ENCODE assay signal across 8 cellular contexts in genomic region chr2:55268288-55268906, GRCh38. TPM values are rescaled to one million over a fixed set of nuclear protein-coding genes. Genes with fewer than 3 reads are reported as not detected.
DNase-seq lines count a peak whose midpoint lies in the region; ATAC-seq, FAIRE-seq and TF ChIP-seq lines count a peak whose summit lies in the region.

No MANE protein-coding gene starts in this region.

- in situ Hi-C loops in GM12878 (cut with MboI) = no loop called here

- peak overlapping the region; percentile 52 for H3K4me2 ChIP-seq in GM12878 (ENCODE audit: control insufficient read depth, insufficient read depth)

- POLR2A ChIA-PET in AG04450 (lab: Yijun Ruan, JAX) (no interaction called here), GM12878 (lab: Charles Lee) (interaction anchor here (0.5 kb wide), 1 partner anchor 27 kb away, joined by 4 read pairs; no protein-coding TSS in a partner anchor)

- no peak for FAIRE-seq in GM12878 (lab: Jason Lieb, UNC)

- SMC1A ChIA-PET in GM12878 (lab: Charles Lee; ENCODE audit: uncharacterized antibody, unreplicated experiment) = interaction anchor here (0.8 kb wide), 1 partner anchor 15 kb away, joined by 3 read pairs; no protein-coding TSS in a partner anchor

- peak overlapping the region; percentile 98 for H2AFZ ChIP-seq in GM12878 (ENCODE audit: control insufficient read depth, low read depth, low read length)

- TF ChIP-seq POLR2A in GM12878 (IDR thresholded peaks at IDR 0.05; ENCODE audit: low read depth, low read length) = no peak

- no peak for TF ChIP-seq CTCF in AG04450 (IDR thresholded peaks at IDR 0.05; ENCODE audit: low read depth, low read length)
- TF ChIP-seq CTCF in GM12878 (IDR thresholded peaks at IDR 0.05 in 2 of 3, conservative IDR thresholded peaks at IDR 0.05 in 1 of 3; ENCODE audit: control insufficient read depth in 2 of 3, extremely low read depth in 1 of 3, insufficient read depth in 1 of 3, low read depth in 3 of 3, low read length in 3 of 3) = no peak
- no peak for TF ChIP-seq CTCF in lower lobe of right lung (IDR thresholded peaks at IDR 0.05)

- TF ChIP-seq RAD21 in GM12878 (IDR thresholded peaks at IDR 0.05; ENCODE audit: insufficient read depth, low read depth, low read length) = no peak

- ATAC-seq in GM12878 = peak; percentile 17
- ATAC-seq in lower lobe of right lung = peak in 1 of 2 donors; percentile 4
- ATAC-seq in HG03571 (IDR thresholded peaks at IDR 0.05; ENCODE audit: unreplicated experiment) = no peak

- H3K9me3 ChIP-seq in AG04450 (ENCODE audit: control insufficient read depth, insufficient read depth, low read length) = no peaks in the 10 kb centered on the region
- H3K9me3 ChIP-seq in HUES48 (ENCODE audit: control insufficient read depth, insufficient read depth, low read length) = no peaks in the 10 kb centered on the region
- H3K9me3 ChIP-seq in GM12878 (replicated peaks; ENCODE audit: control insufficient read depth, insufficient read depth, low read length) = no peaks in the 10 kb centered on the region
- H3K9me3 ChIP-seq in lower lobe of right lung = no peaks in the 10 kb centered on the region

- 6% methylated on average over 13 of the region's 13 CpGs for whole genome bisulfite sequencing in GM12878 (ENCODE audit: insufficient coverage, insufficient replicate concordance, low lambda C conversion rate, missing lambda C conversion rate)
- 18% methylated on average over 13 of the region's 13 CpGs for WGBS in urinary bladder

- TSS peak; percentile 96 for BruUV-seq in GM12878 (replicated peaks; lab: Mats Ljungman, UMichigan)

- H3K27me3 ChIP-seq in AG04450 (ENCODE audit: control insufficient read depth, insufficient read depth, low read length) = no peaks in the 10 kb centered on the region
- no peaks in the 10 kb centered on the region for H3K27me3 ChIP-seq in HUES48 (ENCODE audit: control insufficient read depth, insufficient read depth, low read length)
- H3K27me3 ChIP-seq in GM12878 (replicated peaks in 1 of 2; ENCODE audit: control insufficient read depth in 2 of 2, insufficient read depth in 2 of 2, low read length in 1 of 2) = no peaks in the 10 kb centered on the region
- H3K27me3 ChIP-seq in lower lobe of right lung (ENCODE audit: low read depth) = no peaks in the 10 kb centered on the region

- TF ChIP-seq EP300 in GM12878 (IDR thresholded peaks at IDR 0.05; ENCODE audit: borderline replicate concordance in 1 of 2, control insufficient read depth in 1 of 2, low read depth in 2 of 2, low read length in 2 of 2) = no peak

- RAD21 ChIA-PET in GM12878 (lab: Charles Lee; ENCODE audit: unreplicated experiment) = no interaction called here

- H3K79me2 ChIP-seq in GM12878 (ENCODE audit: control insufficient read depth, insufficient read depth, low read length) = peaks cover 11% of the 10 kb centered on the region

- no peaks in the 10 kb centered on the region for H4K20me1 ChIP-seq in GM12878 (ENCODE audit: control insufficient read depth, insufficient read depth)

- intact Hi-C loops in GM12878 (cut with micrococcal nuclease; ENCODE audit: unreplicated experiment) (loop anchor here (5.0 kb wide), 1 partner anchor 36 kb away; the partner anchor contains the start of genes CLHC1 and RPS27A), lower lobe of right lung (cut with DNase I) (no loop called here)

- H3K36me3 ChIP-seq in HUES48 (ENCODE audit: control insufficient read depth, insufficient read depth, low read length) (peaks cover 36% of the 10 kb centered on the region), GM12878 (ENCODE audit: control insufficient read depth in 2 of 2, insufficient read depth in 2 of 2, low read length in 1 of 2) (peaks cover 2 to 8% of the 10 kb centered on the region in 2 experiments; a peak in 2 of 4 replicates), lower lobe of right lung (peaks cover 31% of the 10 kb centered on the region), urinary bladder (ENCODE audit: insufficient read depth) (peaks cover 2% of the 10 kb centered on the region)

- DNase-seq in AG04450 (ENCODE audit: low read depth, low spot score) = no peak
- no peak for DNase-seq in GM12878 (ENCODE audit: low read depth, low spot score)
- no peak for DNase-seq in lower lobe of right lung
- no peak for DNase-seq in LoVo (ENCODE audit: low spot score)
- no peak for DNase-seq in dedifferentiated amniotic fluid mesenchymal stem cell (ENCODE audit: extremely low spot score)

- H3K4me3 ChIP-seq in AG04450 (ENCODE audit: low read depth, low read length) (peak overlapping the region; percentile 93), HUES48 (ENCODE audit: low read depth, low read length) (peak overlapping the region; percentile 99), GM12878 (peak overlapping the region; percentile 85), lower lobe of right lung (peak overlapping the region; percentile 83), urinary bladder (ENCODE audit: low read depth, low read length) (peak overlapping the region; percentile 71)

- CTCF ChIA-PET in AG04450 (lab: Charles Lee) (no interaction called here), GM12878 (lab: Yijun Ruan, JAX) (interaction anchor here (1.1 to 1.4 kb wide), 2 partner anchors 13 to 163 kb away, joined by 3 read pairs; no protein-coding TSS in a partner anchor)

- H3K27ac ChIP-seq in AG04450 (ENCODE audit: low read depth, low read length) (peak overlapping the region; percentile 57), HUES48 (ENCODE audit: low read depth, low read length) (peak overlapping the region; percentile 90), GM12878 (ENCODE audit: control insufficient read depth, insufficient read depth) (peak overlapping the region; percentile 83), lower lobe of right lung (peak overlapping the region; percentile 92), urinary bladder (ENCODE audit: low read depth) (peak overlapping the region; percentile 92)

- H3K9ac ChIP-seq in HUES48 (ENCODE audit: low read depth, low read length) (peak overlapping the region; percentile 93), GM12878 (ENCODE audit: control insufficient read depth, insufficient read depth, low read length) (peak overlapping the region; percentile 98)

- H3K4me1 ChIP-seq in HUES48 (ENCODE audit: control insufficient read depth, insufficient read depth, low read length) (peaks cover 6% of the 10 kb centered on the region), GM12878 (ENCODE audit: control insufficient read depth, insufficient read depth, low read length) (no peaks in the 10 kb centered on the region), lower lobe of right lung (peaks cover 17% of the 10 kb centered on the region), urinary bladder (ENCODE audit: insufficient read depth) (peaks cover 1% of the 10 kb centered on the region)

RNA-seq across cellular contexts. Expression of gene MTIF2, which starts 0.6 kb away (rescaled TPM):
- polyA plus RNA-seq in AG04450 (2011; rRNA removed) = 20.6 and 28.7 TPM in 2 replicates
- polyA minus RNA-seq in AG04450 (2011; rRNA and poly(A)+ RNA removed) = 20.8 and 27.1 TPM in 2 replicates
- total RNA-seq in GM12878 (2013; cell fraction: nucleolus; rRNA removed) = 54.4 and 61.4 TPM in 2 replicates
- 34.2 and 38.5 TPM in 2 replicates for total RNA-seq in GM12878 (2014; rRNA removed)
- 62.1 and 63.7 TPM in 2 replicates for total RNA-seq in GM12878 (2014; rRNA removed; fragmentation: Illumina TruSeq; extraction: Trizol)
- total RNA-seq in GM12878 (2021) = 33.4 and 34.1 TPM in 2 replicates
- polyA plus RNA-seq in GM12878 (2011; ENCODE audit: low read depth) = 19.3 TPM
- 40.8 and 65.5 TPM in 2 replicates for polyA plus RNA-seq in GM12878 (2011; rRNA removed)
- 16.3 and 17.6 TPM in 2 replicates for polyA plus RNA-seq in GM12878 (2011; cell fraction: cytosol; rRNA removed)
- 37.9 and 42.0 TPM in 2 replicates for polyA plus RNA-seq in GM12878 (2011; cell fraction: nucleus; rRNA removed)
- polyA plus RNA-seq in GM12878 (2012) = 26.4 and 33.0 TPM in 2 replicates
- 50.2 and 57.4 TPM in 2 replicates for polyA plus RNA-seq in GM12878 (2014; fragmentation: Illumina TruSeq; extraction: Trizol)
- 10 to 100 TPM; 26.4 to 39.2 TPM for polyA plus RNA-seq in GM12878 (2014; fragmentation: Nextera tagmentation; extraction: Ambion mirVana)
- polyA plus RNA-seq in GM12878 (2014; rRNA removed) = 25.5 and 30.9 TPM in 2 replicates
- polyA plus RNA-seq in GM12878 (2016; fragmentation: Nextera tagmentation; extraction: Ambion mirVana) = 10 to 100 TPM; 45.4 to 46.1 TPM
- polyA minus RNA-seq in GM12878 (2011; rRNA and poly(A)+ RNA removed) = 53.5 and 57.6 TPM in 2 replicates
- 16.6 and 21.8 TPM in 2 replicates for polyA minus RNA-seq in GM12878 (2011; cell fraction: cytosol; rRNA and poly(A)+ RNA removed)
- polyA minus RNA-seq in GM12878 (2011; cell fraction: nucleus; rRNA and poly(A)+ RNA removed) = 45.0 and 56.9 TPM in 2 replicates
- 25.9 TPM for total RNA-seq in lower lobe of right lung
- total RNA-seq in urinary bladder = 26.9 TPM
- polyA plus RNA-seq in urinary bladder = 18.8 TPM

RNA-seq across cellular contexts. Expression of gene RPS27A, which starts 35.9 kb away (rescaled TPM):
- polyA plus RNA-seq in AG04450 (2011; rRNA removed) (1,905 and 2,078 TPM in 2 replicates), GM12878 (2011; rRNA removed) (2,736 and 3,509 TPM in 2 replicates), GM12878 (2014; fragmentation: Illumina TruSeq; extraction: Trizol) (1,739 and 2,088 TPM in 2 replicates), GM12878 (2014; fragmentation: Nextera tagmentation; extraction: Ambion mirVana) (1,000 to 10,000 TPM; 3,416 to 4,705 TPM), GM12878 (2014; rRNA removed) (2,025 and 2,160 TPM in 2 replicates), GM12878 (2016; fragmentation: Nextera tagmentation; extraction: Ambion mirVana) (1,000 to 10,000 TPM; 1,779 to 1,833 TPM), urinary bladder (2,437 TPM)
- 215 and 331 TPM in 2 replicates for polyA minus RNA-seq in AG04450 (2011; rRNA and poly(A)+ RNA removed)
- total RNA-seq in GM12878 (2013; cell fraction: nucleolus; rRNA removed) = 210 and 242 TPM in 2 replicates
- total RNA-seq in GM12878 (2014; rRNA removed) (1,715 and 1,919 TPM in 2 replicates), GM12878 (2014; rRNA removed; fragmentation: Illumina TruSeq; extraction: Trizol) (2,577 and 2,600 TPM in 2 replicates), GM12878 (2021) (1,460 and 1,505 TPM in 2 replicates), lower lobe of right lung (736 TPM), urinary bladder (945 TPM)
- polyA plus RNA-seq in GM12878 (2011; ENCODE audit: low read depth) = 3,990 TPM
- polyA plus RNA-seq in GM12878 (2011; cell fraction: cytosol; rRNA removed) = 1,475 and 1,891 TPM in 2 replicates
- polyA plus RNA-seq in GM12878 (2011; cell fraction: nucleus; rRNA removed) = 520 and 651 TPM in 2 replicates
- 2,856 and 3,931 TPM in 2 replicates for polyA plus RNA-seq in GM12878 (2012)
- polyA minus RNA-seq in GM12878 (2011; rRNA and poly(A)+ RNA removed) = 381 and 517 TPM in 2 replicates
- polyA minus RNA-seq in GM12878 (2011; cell fraction: cytosol; rRNA and poly(A)+ RNA removed) = 228 and 239 TPM in 2 replicates
- polyA minus RNA-seq in GM12878 (2011; cell fraction: nucleus; rRNA and poly(A)+ RNA removed) = 125 and 194 TPM in 2 replicates

RNA-seq across cellular contexts. Expression of gene CLHC1, which starts 36.3 kb away (rescaled TPM):
- polyA plus RNA-seq in AG04450 (2011; rRNA removed) (9.4 and 14.4 TPM in 2 replicates), GM12878 (2011; rRNA removed) (6.8 and 10.1 TPM in 2 replicates), GM12878 (2014; fragmentation: Illumina TruSeq; extraction: Trizol) (3.5 and 4.0 TPM in 2 replicates), GM12878 (2014; fragmentation: Nextera tagmentation; extraction: Ambion mirVana) (1 to 10 TPM; 2.6 to 3.2 TPM), GM12878 (2014; rRNA removed) (5.1 and 5.7 TPM in 2 replicates), GM12878 (2016; fragmentation: Nextera tagmentation; extraction: Ambion mirVana) (1 to 10 TPM; 4.3 to 5.6 TPM), urinary bladder (3.8 TPM)
- 9.2 and 18.4 TPM in 2 replicates for polyA minus RNA-seq in AG04450 (2011; rRNA and poly(A)+ RNA removed)
- 30.4 and 41.7 TPM in 2 replicates for total RNA-seq in GM12878 (2013; cell fraction: nucleolus; rRNA removed)
- total RNA-seq in GM12878 (2014; rRNA removed) (3.2 and 6.2 TPM in 2 replicates), GM12878 (2014; rRNA removed; fragmentation: Illumina TruSeq; extraction: Trizol) (6.1 and 8.7 TPM in 2 replicates), GM12878 (2021) (4.0 and 6.2 TPM in 2 replicates), lower lobe of right lung (15.2 TPM), urinary bladder (56.6 TPM)
- 0.98 TPM for polyA plus RNA-seq in GM12878 (2011; ENCODE audit: low read depth)
- polyA plus RNA-seq in GM12878 (2011; cell fraction: cytosol; rRNA removed) = 1.3 and 2.3 TPM in 2 replicates
- 6.7 and 8.8 TPM in 2 replicates for polyA plus RNA-seq in GM12878 (2011; cell fraction: nucleus; rRNA removed)
- 3.8 and 4.1 TPM in 2 replicates for polyA plus RNA-seq in GM12878 (2012)
- polyA minus RNA-seq in GM12878 (2011; rRNA and poly(A)+ RNA removed) = 1.5 and 6.6 TPM in 2 replicates
- 2.8 TPM in 1 of 2 replicates, not detected in the other for polyA minus RNA-seq in GM12878 (2011; cell fraction: cytosol; rRNA and poly(A)+ RNA removed)
- polyA minus RNA-seq in GM12878 (2011; cell fraction: nucleus; rRNA and poly(A)+ RNA removed) = 8.7 and 13.1 TPM in 2 replicates
